11 cellular contexts compared by ENCODE assay signal in genomic region chr19:1041835-1042685, GRCh38. TPM values are rescaled to one million over a fixed set of nuclear protein-coding genes. Genes with fewer than 3 reads are reported as not detected.
DNase-seq lines count a peak whose midpoint lies in the region; ATAC-seq, FAIRE-seq and TF ChIP-seq lines count a peak whose summit lies in the region.
"Had no signal": no experiment of that assay in that cellular context is flagged by ENCODE, and none has a peak within 500 bp of the region (broad histone marks: within the 10 kb centered on the region; RNA-seq: fewer than 3 reads in every experiment).

No MANE protein-coding gene starts in this region.

- DNase-seq in NCI-H1092 treated with DMSO at 0.1 percent for 48 hours (lab: John Stamatoyannopoulos, UW) (peak; percentile 52), NCI-H1092 (lab: John Stamatoyannopoulos, UW) (no peak), NCI-H226 (peak; percentile 74), H1 (ENCODE audit: low read depth in 1 of 2, low spot score in 2 of 2) (no peak), pancreas (peak; percentile 73 to 96 (median 88)), GM19239 (ENCODE audit: insufficient read length, low spot score) (no peak), NCI-H524 treated with DMSO at 0.1 percent for 48 hours (lab: John Stamatoyannopoulos, UW) (no peak)
- DNase-seq: activated CD4-positive, alpha-beta T cell treated with anti-CD3 and anti-CD28 coated beads for 4 hours; head of caudate nucleus had no signal

- H2AFZ ChIP-seq in H1 (ENCODE audit: low read length), result no peak overlapping the region

- TF ChIP-seq POLR2A in H1 (IDR thresholded peaks at IDR 0.05; ENCODE audit: control extremely low read depth in 1 of 2, low read depth in 2 of 2, low read length in 2 of 2), result no peak

- H3K23me2 ChIP-seq in H1 (ENCODE audit: low read depth, low read length), result peaks cover 10% of the 10 kb centered on the region

- no peak overlapping the region for H2BK12ac ChIP-seq in H1 (ENCODE audit: low read depth, low read length)

- FAIRE-seq in H1 (lab: Jason Lieb, UNC) (no peak), pancreas (lab: Jason Lieb, UNC) (no peak), GM19239 (lab: Jason Lieb, UNC) (no peak)

- no peak overlapping the region for H3K18ac ChIP-seq in H1 (ENCODE audit: extremely low read depth, low read length)

- no peak overlapping the region for H2BK5ac ChIP-seq in H1 (ENCODE audit: low read depth, low read length)

- H3K14ac ChIP-seq in H1 (ENCODE audit: insufficient read length), result no peak overlapping the region

- peaks cover 0 to 2% of the 10 kb centered on the region in 2 experiments for H4K20me1 ChIP-seq in H1 (replicated peaks in 1 of 2; ENCODE audit: control insufficient read depth in 1 of 2, insufficient read depth in 2 of 2, low read length in 2 of 2)

- no peak overlapping the region for H3K23ac ChIP-seq in H1 (ENCODE audit: insufficient read length)

- H2BK120ac ChIP-seq in H1 (replicated peaks; ENCODE audit: low read depth, low read length), result no peak overlapping the region

- peaks cover 2 to 17% (median 6%) of the 10 kb centered on the region in 4 experiments; a peak in 4 of 8 replicates for H3K36me3 ChIP-seq in H1 (ENCODE audit: control insufficient read depth in 2 of 4, insufficient read depth in 4 of 4, low read length in 3 of 4)
- no peaks in the 10 kb centered on the region for H3K36me3 ChIP-seq in pancreas

- no peak overlapping the region for H3K56ac ChIP-seq in H1 (replicated peaks; ENCODE audit: insufficient read length, low read depth, low read length)

- no peaks in the 10 kb centered on the region for H3K79me1 ChIP-seq in H1 (ENCODE audit: low read depth, low read length)

- no peak overlapping the region for H2AK5ac ChIP-seq in H1 (ENCODE audit: low read depth, low read length)

- 94% methylated on average over 33 of the region's 43 CpGs; no CpG with 5 or more reads in 1 of the 2 experiments for WGBS in H1 (ENCODE audit: extremely low coverage in 1 of 2, insufficient coverage in 1 of 2, insufficient read length in 1 of 2, insufficient replicate concordance in 2 of 2, low coverage in 1 of 2, low lambda C conversion rate in 2 of 2, missing lambda C conversion rate in 1 of 2), 2 experiments
- WGBS in pancreas, 2 donors, result 57 to 67% methylated on average over 43 of the region's 43 CpGs

- TF ChIP-seq EP300 in H1 (IDR thresholded peaks at IDR 0.05; ENCODE audit: borderline replicate concordance in 1 of 2, low read depth in 2 of 2, low read length in 2 of 2), result no peak

- H3K9me3 ChIP-seq in H1 (ENCODE audit: insufficient read depth in 2 of 2, low read depth in 1 of 2, low read length in 1 of 2) (no peaks in the 10 kb centered on the region), pancreas (no peaks in the 10 kb centered on the region)

- no peak overlapping the region for H3K4ac ChIP-seq in H1 (replicated peaks; ENCODE audit: insufficient read length, low read depth, low read length)

- CTCF ChIA-PET in H1 (lab: Charles Lee; ENCODE audit: partially characterized antibody), result interaction anchor here (0.6 to 4.8 kb wide), 6 partner anchors 12 to 179 kb away, joined by 3 to 27 read pairs (median 5); partner anchors contain the start of gene ARHGAP45

- no peak overlapping the region for H4K5ac ChIP-seq in H1 (ENCODE audit: insufficient read length, low read depth, low read length)

- TF ChIP-seq RAD21 in H1 (IDR thresholded peaks at IDR 0.05 in 1 of 2, conservative IDR thresholded peaks at IDR 0.05 in 1 of 2; ENCODE audit: low read depth in 2 of 2, low read length in 2 of 2), result no peak

- H3K79me2 ChIP-seq in H1 (ENCODE audit: control insufficient read depth in 1 of 2, insufficient read depth in 2 of 2, low read length in 2 of 2), result no peaks in the 10 kb centered on the region
- H3K79me2 ChIP-seq: parathyroid adenoma had no signal

- H2BK20ac ChIP-seq in H1 (ENCODE audit: low read length), result no peak overlapping the region

- no peak overlapping the region; a peak in 1 of 4 replicates for H3K4me2 ChIP-seq in H1 (ENCODE audit: insufficient read depth in 1 of 2, low read depth in 2 of 2, low read length in 2 of 2)

- POLR2A ChIA-PET in H1 (lab: Charles Lee; ENCODE audit: partially characterized antibody), result interaction anchor here (0.6 to 16.4 kb wide), 8 partner anchors 8 to 204 kb away, joined by 3 to 509 read pairs (median 6); partner anchors contain the start of genes CNN2 and RNU6-2

- intact Hi-C loops in pancreas (cut with DNase I), result no loop called here

- H3K27ac ChIP-seq in H1 (ENCODE audit: low read depth, low read length) (no peak overlapping the region), pancreas (no peak overlapping the region)
- H3K27ac ChIP-seq: parathyroid adenoma had no signal

- H3K4me3 ChIP-seq in H1 (ENCODE audit: extremely low read depth in 1 of 4, insufficient read depth in 2 of 4, low read depth in 3 of 4, low read length in 4 of 4) (no peak overlapping the region), pancreas (no peak overlapping the region)

- H2BK15ac ChIP-seq in H1 (ENCODE audit: low read length), result no peak overlapping the region

- peak overlapping the region; percentile 51; the same call in 1 of the 2 replicates for H4K8ac ChIP-seq in H1 (ENCODE audit: extremely low read depth, insufficient read depth, low read length)

- H4K91ac ChIP-seq in H1 (replicated peaks; ENCODE audit: insufficient read length, low read length), result no peak overlapping the region

- TF ChIP-seq CTCF in H1 (IDR thresholded peaks at IDR 0.05; ENCODE audit: control extremely low read depth in 1 of 3, insufficient read depth in 1 of 3, low read depth in 1 of 3, low read length in 3 of 3) (no peak), pancreas (IDR thresholded peaks at IDR 0.05) (no peak)

- no peaks in the 10 kb centered on the region for H3K27me3 ChIP-seq in H1 (replicated peaks in 1 of 4; ENCODE audit: control insufficient read depth in 3 of 4, extremely low read depth in 1 of 4, insufficient read depth in 3 of 4, low read length in 3 of 4)
- no peaks in the 10 kb centered on the region for H3K27me3 ChIP-seq in pancreas

- ATAC-seq in pancreas (peak; percentile 19 to 38 (median 28)), GM19351 (IDR thresholded peaks at IDR 0.05; ENCODE audit: unreplicated experiment) (no peak)

- H3K9ac ChIP-seq in H1 (replicated peaks in 1 of 4; ENCODE audit: extremely low read depth in 1 of 4, low read depth in 3 of 4, low read length in 3 of 4), result no peak overlapping the region
- H3K9ac ChIP-seq: parathyroid adenoma had no signal

- H3K4me1 ChIP-seq in H1 (replicated peaks in 1 of 4; ENCODE audit: control insufficient read depth in 3 of 4, insufficient read depth in 4 of 4, low read length in 3 of 4) (peaks cover 0 to 10% (median 9%) of the 10 kb centered on the region in 4 experiments; a peak in 6 of 7 replicates), pancreas (peaks cover 0 to 10% (median 0%) of the 10 kb centered on the region in 3 donors)

RNA-seq across cellular contexts. Expression of gene ABCA7, which starts 2.2 kb away (rescaled TPM):
- total RNA-seq in H1 (2021; fragmentation: NEBNext Ultra II Directional; extraction: Animal tissue kit (Norgen Biotek cat#: 25700)), result 25.6 and 29.7 TPM in 2 replicates
- 10.4 and 17.4 TPM in 2 replicates for polyA plus RNA-seq in H1 (2011; rRNA removed)
- 11.0 TPM for polyA plus RNA-seq in H1 (2011; cell fraction: cytosol; rRNA removed)
- polyA plus RNA-seq in H1 (2011; cell fraction: nucleus; rRNA removed), result 75.8 TPM
- 24.0 to 35.6 TPM (median 26.9 TPM) in 4 replicates for polyA plus RNA-seq in H1 (2012, experiment 1 of 2)
- polyA plus RNA-seq in H1 (2012, experiment 2 of 2), result 20.8 TPM
- 22.9 TPM for polyA plus RNA-seq in H1 (2013, experiment 1 of 2)
- polyA plus RNA-seq in H1 (2013, experiment 2 of 2), result 19.2 TPM
- polyA minus RNA-seq in H1 (2011; rRNA and poly(A)+ RNA removed), result 7.3 and 11.6 TPM in 2 replicates
- 17.7 TPM for polyA minus RNA-seq in H1 (2011; cell fraction: cytosol; rRNA and poly(A)+ RNA removed)
- 32.0 TPM for polyA minus RNA-seq in H1 (2011; cell fraction: nucleus; rRNA and poly(A)+ RNA removed)
- 10 to 100 TPM in 4 of 6 donors, 1 to 10 TPM in 2; 6.9 to 27.0 (median 16.0) TPM for total RNA-seq in pancreas
- 100 to 1,000 TPM in 1 of 2 donors, 10 to 100 TPM in 1; 60.9 to 131 TPM for polyA plus RNA-seq in pancreas

RNA-seq across cellular contexts. Expression of gene CNN2, which starts 15.7 kb away (rescaled TPM):
- total RNA-seq in H1 (2021; fragmentation: NEBNext Ultra II Directional; extraction: Animal tissue kit (Norgen Biotek cat#: 25700)), result 522 and 551 TPM in 2 replicates
- 189 and 349 TPM in 2 replicates for polyA plus RNA-seq in H1 (2011; rRNA removed)
- 238 TPM for polyA plus RNA-seq in H1 (2011; cell fraction: cytosol; rRNA removed)
- polyA plus RNA-seq in H1 (2011; cell fraction: nucleus; rRNA removed), result 235 TPM
- polyA plus RNA-seq in H1 (2012, experiment 1 of 2), result 294 to 464 TPM (median 423 TPM) in 4 replicates
- 443 TPM for polyA plus RNA-seq in H1 (2012, experiment 2 of 2)
- 346 TPM for polyA plus RNA-seq in H1 (2013, experiment 1 of 2)
- polyA plus RNA-seq in H1 (2013, experiment 2 of 2), result 345 TPM
- polyA minus RNA-seq in H1 (2011; rRNA and poly(A)+ RNA removed), result 314 and 396 TPM in 2 replicates
- 453 TPM for polyA minus RNA-seq in H1 (2011; cell fraction: cytosol; rRNA and poly(A)+ RNA removed)
- polyA minus RNA-seq in H1 (2011; cell fraction: nucleus; rRNA and poly(A)+ RNA removed), result 127 TPM
- 10 to 100 TPM; 46.4 to 73.8 (median 56.2) TPM for total RNA-seq in pancreas
- polyA plus RNA-seq in pancreas, result 10 to 100 TPM; 20.4 to 40.9 TPM

RNA-seq across cellular contexts. Expression of gene RNU6-2, which starts 20.7 kb away (rescaled TPM):
- not detected in 2 replicates for total RNA-seq in H1 (2021; fragmentation: NEBNext Ultra II Directional; extraction: Animal tissue kit (Norgen Biotek cat#: 25700))
- polyA plus RNA-seq in H1 (2011; rRNA removed), result not detected in 2 replicates
- not detected for polyA plus RNA-seq in H1 (2011; cell fraction: cytosol; rRNA removed)
- polyA plus RNA-seq in H1 (2011; cell fraction: nucleus; rRNA removed), result not detected
- not detected in 4 replicates for polyA plus RNA-seq in H1 (2012, experiment 1 of 2)
- polyA plus RNA-seq in H1 (2012, experiment 2 of 2), result not detected
- polyA plus RNA-seq in H1 (2013, experiment 1 of 2), result not detected
- polyA plus RNA-seq in H1 (2013, experiment 2 of 2), result not detected
- polyA minus RNA-seq in H1 (2011; rRNA and poly(A)+ RNA removed), result under 0.01 TPM in 1 of 2 replicates, not detected in the other
- polyA minus RNA-seq in H1 (2011; cell fraction: cytosol; rRNA and poly(A)+ RNA removed), result not detected
- not detected for polyA minus RNA-seq in H1 (2011; cell fraction: nucleus; rRNA and poly(A)+ RNA removed)
- not detected for total RNA-seq in pancreas
- polyA plus RNA-seq in pancreas, result not detected

RNA-seq across cellular contexts. Expression of gene TMEM259, which starts 21.1 kb away (rescaled TPM):
- total RNA-seq in H1 (2021; fragmentation: NEBNext Ultra II Directional; extraction: Animal tissue kit (Norgen Biotek cat#: 25700)), result 140 and 142 TPM in 2 replicates
- polyA plus RNA-seq in H1 (2011; rRNA removed) (243 and 343 TPM in 2 replicates), pancreas (100 to 1,000 TPM; 385 to 448 TPM)
- polyA plus RNA-seq in H1 (2011; cell fraction: cytosol; rRNA removed), result 180 TPM
- 1,170 TPM for polyA plus RNA-seq in H1 (2011; cell fraction: nucleus; rRNA removed)
- 46.9 to 137 TPM (median 125 TPM) in 4 replicates for polyA plus RNA-seq in H1 (2012, experiment 1 of 2)
- 87.4 TPM for polyA plus RNA-seq in H1 (2012, experiment 2 of 2)
- polyA plus RNA-seq in H1 (2013, experiment 1 of 2), result 171 TPM
- polyA plus RNA-seq in H1 (2013, experiment 2 of 2), result 163 TPM
- 45.5 and 54.1 TPM in 2 replicates for polyA minus RNA-seq in H1 (2011; rRNA and poly(A)+ RNA removed)
- polyA minus RNA-seq in H1 (2011; cell fraction: cytosol; rRNA and poly(A)+ RNA removed), result 55.7 TPM
- polyA minus RNA-seq in H1 (2011; cell fraction: nucleus; rRNA and poly(A)+ RNA removed), result 124 TPM
- 10 to 100 TPM; 65.9 to 99.1 (median 83.7) TPM for total RNA-seq in pancreas

RNA-seq across cellular contexts. Expression of gene ARHGAP45, which starts 24.9 kb away (rescaled TPM):
- 41.8 and 43.6 TPM in 2 replicates for total RNA-seq in H1 (2021; fragmentation: NEBNext Ultra II Directional; extraction: Animal tissue kit (Norgen Biotek cat#: 25700))
- polyA plus RNA-seq in H1 (2011; rRNA removed) (31.4 and 40.2 TPM in 2 replicates), pancreas (10 to 100 TPM; 11.6 to 21.6 TPM)
- polyA plus RNA-seq in H1 (2011; cell fraction: cytosol; rRNA removed), result 36.8 TPM
- 67.4 TPM for polyA plus RNA-seq in H1 (2011; cell fraction: nucleus; rRNA removed)
- polyA plus RNA-seq in H1 (2012, experiment 1 of 2), result 26.5 to 43.1 TPM (median 35.3 TPM) in 4 replicates
- polyA plus RNA-seq in H1 (2012, experiment 2 of 2), result 29.2 TPM
- polyA plus RNA-seq in H1 (2013, experiment 1 of 2), result 16.7 TPM
- polyA plus RNA-seq in H1 (2013, experiment 2 of 2), result 16.2 TPM
- polyA minus RNA-seq in H1 (2011; rRNA and poly(A)+ RNA removed), result 13.6 and 19.9 TPM in 2 replicates
- polyA minus RNA-seq in H1 (2011; cell fraction: cytosol; rRNA and poly(A)+ RNA removed), result 28.4 TPM
- 25.1 TPM for polyA minus RNA-seq in H1 (2011; cell fraction: nucleus; rRNA and poly(A)+ RNA removed)
- total RNA-seq in pancreas, result 10 to 100 TPM in 3 of 6 donors, 1 to 10 TPM in 3; 5.1 to 15.8 (median 8.4) TPM

Comparison
In these comparisons a context has a peak if more than half of its experiments do, and no peak if none do; other contexts are left out.
1. DNase-seq: peak in NCI-H1092 treated with DMSO at 0.1 percent for 48 hours (single experiment), NCI-H226 (single experiment) and pancreas (6 of 6); none in NCI-H1092 (single experiment), H1 (0 of 2), GM19239 (single experiment) and NCI-H524 treated with DMSO at 0.1 percent for 48 hours (single experiment).